ENCODE assay signal across 8 cellular contexts in genomic region chr18:33440011-33440383, GRCh38. TPM values are rescaled to one million over a fixed set of nuclear protein-coding genes. Genes with fewer than 3 reads are reported as not detected.
DNase-seq lines count a peak whose midpoint lies in the region; ATAC-seq and TF ChIP-seq lines count a peak whose summit lies in the region.

No MANE protein-coding gene starts in this region.

- POLR2A ChIA-PET in naive thymus-derived CD8-positive, alpha-beta T cell (lab: Charles Lee), result no interaction called here

- no peaks in the 10 kb centered on the region for H3K36me3 Mint-ChIP-seq in brain
- peaks cover 0 to 20% (median 0%) of the 10 kb centered on the region in 3 donors for H3K36me3 Mint-ChIP-seq in naive thymus-derived CD8-positive, alpha-beta T cell

- no peak for ATAC-seq in HG03571 (IDR thresholded peaks at IDR 0.05; ENCODE audit: unreplicated experiment)
- ATAC-seq in HG02840 (IDR thresholded peaks at IDR 0.05; ENCODE audit: low FRiP score, unreplicated experiment), result no peak
- no peak for ATAC-seq in naive thymus-derived CD8-positive, alpha-beta T cell

- peaks cover 14% of the 10 kb centered on the region for H3K27me3 Mint-ChIP-seq in brain
- H3K27me3 Mint-ChIP-seq in naive thymus-derived CD8-positive, alpha-beta T cell, result peaks cover 13 to 40% (median 27%) of the 10 kb centered on the region in 5 donors

- peak overlapping the region in 3 of 5 experiments; percentile 9 to 78 (median 37) for H3K27ac Mint-ChIP-seq in brain
- H3K27ac Mint-ChIP-seq in naive thymus-derived CD8-positive, alpha-beta T cell, result no peak overlapping the region

- no peaks in the 10 kb centered on the region for H3K9me3 Mint-ChIP-seq in brain
- H3K9me3 Mint-ChIP-seq in naive thymus-derived CD8-positive, alpha-beta T cell, result peaks cover 1 to 27% (median 14%) of the 10 kb centered on the region in 9 donors

- peak overlapping the region; percentile 88 to 93 (median 90) for H3K4me3 Mint-ChIP-seq in brain
- H3K4me3 Mint-ChIP-seq in naive thymus-derived CD8-positive, alpha-beta T cell, result no peak overlapping the region

- peak; percentile 69 to 74 for TF ChIP-seq CTCF in brain (conservative IDR thresholded peaks at IDR 0.05)

- DNase-seq in DMS114 treated with DMSO at 0.1 percent for 48 hours (lab: John Stamatoyannopoulos, UW; ENCODE audit: unreplicated experiment) (peak; percentile 11), NCI-H1930 (lab: John Stamatoyannopoulos, UW) (peak; percentile 34 to 54), iPS-NIHi7 (ENCODE audit: extremely low spot score) (peak; percentile 62), stromal cell of bone marrow (ENCODE audit: low read depth) (peak; percentile 20)
- no peak for DNase-seq in naive thymus-derived CD8-positive, alpha-beta T cell

- H3K4me1 Mint-ChIP-seq in brain, result peaks cover 9% of the 10 kb centered on the region
- no peaks in the 10 kb centered on the region for H3K4me1 Mint-ChIP-seq in naive thymus-derived CD8-positive, alpha-beta T cell

RNA-seq across cellular contexts. Expression of gene CCDC178, which starts 0.5 kb away (rescaled TPM):
- polyA plus RNA-seq in brain (ENCODE audit: insufficient read depth, low read depth, low replicate concordance), result 2.8 TPM
- not detected for total RNA-seq in naive thymus-derived CD8-positive, alpha-beta T cell
- not detected for polyA plus RNA-seq in naive thymus-derived CD8-positive, alpha-beta T cell

Comparison
In these comparisons a context has a peak if more than half of its experiments do, and no peak if none do; other contexts are left out.
1. DNase-seq: peak in DMS114 treated with DMSO at 0.1 percent for 48 hours (single experiment), NCI-H1930 (2 of 2), iPS-NIHi7 (single experiment) and stromal cell of bone marrow (single experiment); none in naive thymus-derived CD8-positive, alpha-beta T cell (0 of 10).
2. H3K27ac Mint-ChIP-seq: peak in brain (3 of 5); none in naive thymus-derived CD8-positive, alpha-beta T cell (0 of 10).
3. H3K4me3 Mint-ChIP-seq: peak in brain (5 of 5); none in naive thymus-derived CD8-positive, alpha-beta T cell (0 of 10).